Comparison of ENCODE assay signal across 9 cellular contexts in genomic region chr7:92425311-92425947, GRCh38. TPM values are rescaled to one million over a fixed set of nuclear protein-coding genes. Genes with fewer than 3 reads are reported as not detected.
DNase-seq lines count a peak whose midpoint lies in the region; ATAC-seq and TF ChIP-seq lines count a peak whose summit lies in the region.
"Had no signal": no experiment of that assay in that cellular context is flagged by ENCODE, and none has a peak within 500 bp of the region (broad histone marks: within the 10 kb centered on the region; RNA-seq: fewer than 3 reads in every experiment).

No MANE protein-coding gene starts in this region.

- TF ChIP-seq CTCF in brain microvascular endothelial cell (IDR thresholded peaks at IDR 0.05; ENCODE audit: low read depth, low read length, missing control alignments), result peak; percentile 12

- no peak overlapping the region for H3K27ac Mint-ChIP-seq in stimulated activated naive CD8-positive, alpha-beta T cell treated with anti-CD3 and anti-CD28 coated beads, Interleukin-15, amount 100 ng/mL, for 72 hours

- no peak for ATAC-seq in stimulated activated naive CD8-positive, alpha-beta T cell treated with anti-CD3 and anti-CD28 coated beads, Interleukin-15, amount 100 ng/mL, for 72 hours

- in situ Hi-C loops in brain microvascular endothelial cell (cut with HindIII; ENCODE audit: low pct_ligation_motif_present, low sequenced_read_pairs), result no loop called here

- H3K27me3 Mint-ChIP-seq in stimulated activated naive CD8-positive, alpha-beta T cell treated with anti-CD3 and anti-CD28 coated beads, Interleukin-15, amount 100 ng/mL, for 72 hours, result peaks cover 33% of the 10 kb centered on the region

- no peak overlapping the region for H3K27ac ChIP-seq in brain microvascular endothelial cell

- no peaks in the 10 kb centered on the region for H3K27me3 ChIP-seq in brain microvascular endothelial cell (replicated peaks)

- H3K4me3 Mint-ChIP-seq in stimulated activated naive CD8-positive, alpha-beta T cell treated with anti-CD3 and anti-CD28 coated beads, Interleukin-15, amount 100 ng/mL, for 72 hours, result peak overlapping the region; percentile 81 to 86

- no peaks in the 10 kb centered on the region for H3K9me3 Mint-ChIP-seq in stimulated activated naive CD8-positive, alpha-beta T cell treated with anti-CD3 and anti-CD28 coated beads, Interleukin-15, amount 100 ng/mL, for 72 hours
- H3K9me3 Mint-ChIP-seq: type B pancreatic cell had no signal

- H3K4me3 ChIP-seq in brain microvascular endothelial cell (ENCODE audit: low read depth, low read length), result no peak overlapping the region

- no peaks in the 10 kb centered on the region for H3K36me3 ChIP-seq in brain microvascular endothelial cell (replicated peaks)

- peaks cover 23% of the 10 kb centered on the region for H3K4me1 Mint-ChIP-seq in stimulated activated naive CD8-positive, alpha-beta T cell treated with anti-CD3 and anti-CD28 coated beads, Interleukin-15, amount 100 ng/mL, for 72 hours

- DNase-seq in activated T-cell treated with anti-CD3 and anti-CD28 coated beads, Interleukin-2, amount 50 U/mL, for 1 hour, result peak; percentile 28
- DNase-seq in activated T-cell treated with anti-CD3 and anti-CD28 coated beads for 4 hours (no peak), NOMO-1 treated with dmso at 0.1 percent for 144 hours (lab: John Stamatoyannopoulos, UW; ENCODE audit: unreplicated experiment) (peak; percentile 54), brain microvascular endothelial cell (no peak), SIG-M5 treated with dmso at 0.1 percent for 504 hours (lab: John Stamatoyannopoulos, UW; ENCODE audit: unreplicated experiment) (no peak), A172 (ENCODE audit: low spot score) (no peak)
- DNase-seq in stimulated activated naive CD8-positive, alpha-beta T cell treated with anti-CD3 and anti-CD28 coated beads, Interleukin-15, amount 100 ng/mL, for 72 hours, result no peak
- DNase-seq in effector CD8-positive, alpha-beta T cell (lab: John Stamatoyannopoulos, UW), result no peak

RNA-seq across cellular contexts. Expression of gene GATAD1, which starts 21.9 kb away (rescaled TPM):
- total RNA-seq in A172 (2014; rRNA removed; shearing (Covaris generic)), result 16.4 and 17.6 TPM in 2 replicates

RNA-seq across cellular contexts. Expression of gene ERVW-1, which starts 52.3 kb away (rescaled TPM):
- not detected in 2 replicates for total RNA-seq in A172 (2014; rRNA removed; shearing (Covaris generic))

Comparison
In these comparisons a context has a peak if more than half of its experiments do, and no peak if none do; other contexts are left out.
1. DNase-seq: peak in activated T-cell treated with anti-CD3 and anti-CD28 coated beads, Interleukin-2, amount 50 U/mL, for 1 hour (single experiment) and NOMO-1 treated with dmso at 0.1 percent for 144 hours (single experiment); none in activated T-cell treated with anti-CD3 and anti-CD28 coated beads for 4 hours (single experiment), brain microvascular endothelial cell (single experiment), stimulated activated naive CD8-positive, alpha-beta T cell treated with anti-CD3 and anti-CD28 coated beads, Interleukin-15, amount 100 ng/mL, for 72 hours (0 of 2), effector CD8-positive, alpha-beta T cell (single experiment), SIG-M5 treated with dmso at 0.1 percent for 504 hours (single experiment) and A172 (single experiment).